ENCODE assay signal across 33 cellular contexts in genomic region chr11:131512228-131512627, GRCh38.
"Had no signal": no experiment of that assay in that cellular context is flagged by ENCODE, and none has a peak within 500 bp of the region (broad histone marks: within the 10 kb centered on the region; RNA-seq: fewer than 3 reads in every experiment).

No MANE protein-coding gene starts in this region.

- H3K36me3 ChIP-seq: ascending aorta, cardiac muscle cell had no signal

- DNase-seq: activated CD4-positive, alpha-beta memory T cell treated with anti-CD3 and anti-CD28 coated beads for 36 hours; activated CD4-positive, alpha-beta T cell treated with anti-CD3 and anti-CD28 coated beads for 1 hour; activated CD4-positive, alpha-beta T cell treated with anti-CD3 and anti-CD28 coated beads, Interleukin-2, amount 10 ng/mL, durations not matched to agents 7 days and 5 days; activated CD4-positive, alpha-beta T cell treated with anti-CD3 and anti-CD28 coated beads, Interleukin-2, amount 50 U/mL, for 4 hours; activated CD4-positive, CD25-positive, alpha-beta regulatory T cell; activated CD8-positive, alpha-beta memory T cell treated with anti-CD3 and anti-CD28 coated beads, Interleukin-2, amount 50 U/mL, for 4 hours; activated effector memory CD4-positive, alpha-beta T cell treated with anti-CD3 and anti-CD28 coated beads, Interleukin-2, amount 50 U/mL, for 16 hours; activated gamma-delta T cell treated with Interleukin-2 at 50 U/mL for 16 hours; activated naive CD4-positive, alpha-beta T cell; activated naive CD8-positive, alpha-beta T cell treated with anti-CD3 and anti-CD28 coated beads, Interleukin-2, amount 10 ng/mL, durations not matched to agents 7 days and 5 days; activated T-cell treated with anti-CD3 and anti-CD28 coated beads for 4 hours; activated T-cell treated with anti-CD3 and anti-CD28 coated beads, Interleukin-2, amount 50 U/mL, for 1 hour; activated T-cell treated with anti-CD3 and anti-CD28 coated beads, Interleukin-2, amount 50 U/mL, for 4 hours; cerebellar nuclear complex; SW 1271; T-helper 1 cell; T-helper 2 cell; T-helper 9 cell had no signal

- H3K9me3 Mint-ChIP-seq: activated CD4-positive, alpha-beta memory T cell treated with anti-CD3 and anti-CD28 coated beads for 36 hours; activated CD8-positive, alpha-beta T cell treated with anti-CD3 and anti-CD28 coated beads for 36 hours; activated naive CD4-positive, alpha-beta T cell treated with anti-CD3 and anti-CD28 coated beads for 36 hours; activated naive CD8-positive, alpha-beta T cell treated with anti-CD3 and anti-CD28 coated beads, Interleukin-2, amount 10 ng/mL, durations not matched to agents 7 days and 5 days; activated naive CD8-positive, alpha-beta T cell treated with anti-CD3 and anti-CD28 coated beads, Interleukin-2, amount 50 U/mL, for 24 hours; activated T-cell treated with anti-CD3 and anti-CD28 coated beads, Interleukin-2, amount 50 U/mL, for 4 hours; activated T-helper 1 cell treated with anti-CD3 and anti-CD28 coated beads, Interleukin-12 subunit alpha, Interleukin-12 subunit beta, Interleukin-2, Interleukin-4 antibody, amounts not matched to agents 30 ng/mL and 10 ng/mL and 1 ng/mL, durations not matched to agents 14 hours and 24 hours and 36 hours; activated T-helper 17 cell treated with anti-CD3 and anti-CD28 coated beads, Interleukin-2, amount 50 U/mL, for 72 hours; T-helper 1 cell treated with Interleukin-12 subunit alpha and Interleukin-12 subunit beta and Interleukin-4 antibody, amounts not matched to agents 30 μg/mL and 1 μg/mL, for 36 hours; T-helper 2 cell treated with Interferon-gamma antibody and Interleukin-4, amounts not matched to agents 5 μg/mL and 100 μg/mL, for 36 hours had no signal

- H3K9me3 ChIP-seq: ascending aorta had no signal

- H3K4me1 Mint-ChIP-seq: activated CD4-positive, alpha-beta T cell treated with anti-CD3 and anti-CD28 coated beads for 36 hours; activated CD4-positive, alpha-beta T cell treated with anti-CD3 and anti-CD28 coated beads, Interleukin-2, amount 10 ng/mL, durations not matched to agents 7 days and 5 days; activated naive CD4-positive, alpha-beta T cell treated with anti-CD3 and anti-CD28 coated beads, Interleukin-2, amount 50 U/mL, for 24 hours; activated naive CD8-positive, alpha-beta T cell treated with anti-CD3 and anti-CD28 coated beads, Interleukin-2, amount 10 ng/mL, durations not matched to agents 7 days and 5 days; activated naive CD8-positive, alpha-beta T cell treated with anti-CD3 and anti-CD28 coated beads, Interleukin-2, amount 50 U/mL, for 24 hours; activated T-helper 17 cell treated with anti-CD3 and anti-CD28 coated beads, Interleukin-2, amount 50 U/mL, for 72 hours; central memory CD8-positive, alpha-beta T cell had no signal

- H3K27ac ChIP-seq: ascending aorta, cardiac muscle cell had no signal

- H3K4me3 Mint-ChIP-seq: activated CD4-positive, alpha-beta memory T cell treated with anti-CD3 and anti-CD28 coated beads for 36 hours; activated CD4-positive, alpha-beta T cell treated with anti-CD3 and anti-CD28 coated beads for 36 hours; activated CD4-positive, alpha-beta T cell treated with anti-CD3 and anti-CD28 coated beads, Interleukin-2, amount 10 ng/mL, durations not matched to agents 7 days and 5 days; activated CD8-positive, alpha-beta T cell treated with anti-CD3 and anti-CD28 coated beads for 36 hours; activated naive CD4-positive, alpha-beta T cell treated with anti-CD3 and anti-CD28 coated beads for 36 hours; activated naive CD4-positive, alpha-beta T cell treated with anti-CD3 and anti-CD28 coated beads, Interleukin-2, amount 50 U/mL, for 24 hours; activated naive CD8-positive, alpha-beta T cell; activated naive CD8-positive, alpha-beta T cell treated with anti-CD3 and anti-CD28 coated beads, Interleukin-2, amount 10 ng/mL, durations not matched to agents 7 days and 5 days; activated naive CD8-positive, alpha-beta T cell treated with anti-CD3 and anti-CD28 coated beads, Interleukin-2, amount 50 U/mL, for 24 hours; activated T-cell treated with anti-CD3 and anti-CD28 coated beads, Interleukin-2, amount 50 U/mL, for 4 hours; activated T-cell treated with anti-CD3 and anti-CD28 coated beads, Interleukin-2, amount 50 U/mL, for 72 hours; activated T-helper 1 cell treated with anti-CD3 and anti-CD28 coated beads, Interleukin-12 subunit alpha, Interleukin-12 subunit beta, Interleukin-2, Interleukin-4 antibody, amounts not matched to agents 30 ng/mL and 10 ng/mL and 1 ng/mL, durations not matched to agents 14 hours and 24 hours and 36 hours; activated T-helper 17 cell treated with anti-CD3 and anti-CD28 coated beads, Interleukin-2, amount 50 U/mL, for 72 hours; brain; central memory CD8-positive, alpha-beta T cell; T-helper 1 cell treated with Interleukin-12 subunit alpha and Interleukin-12 subunit beta and Interleukin-4 antibody, amounts not matched to agents 30 μg/mL and 1 μg/mL, for 36 hours; T-helper 2 cell treated with Interferon-gamma antibody and Interleukin-4, amounts not matched to agents 5 μg/mL and 100 μg/mL, for 36 hours had no signal

- H3K27me3 ChIP-seq: ascending aorta, cardiac muscle cell had no signal

- H3K4me3 ChIP-seq: ascending aorta, cardiac muscle cell had no signal

- H3K36me3 Mint-ChIP-seq: activated CD4-positive, alpha-beta memory T cell treated with anti-CD3 and anti-CD28 coated beads for 36 hours; activated naive CD4-positive, alpha-beta T cell treated with anti-CD3 and anti-CD28 coated beads, Interleukin-2, amount 50 U/mL, for 24 hours; activated naive CD8-positive, alpha-beta T cell; activated naive CD8-positive, alpha-beta T cell treated with anti-CD3 and anti-CD28 coated beads, Interleukin-2, amount 10 ng/mL, durations not matched to agents 7 days and 5 days had no signal

- H3K27ac Mint-ChIP-seq: activated CD4-positive, alpha-beta memory T cell treated with anti-CD3 and anti-CD28 coated beads for 36 hours; activated CD4-positive, alpha-beta T cell treated with anti-CD3 and anti-CD28 coated beads for 36 hours; activated CD4-positive, alpha-beta T cell treated with anti-CD3 and anti-CD28 coated beads, Interleukin-2, amount 10 ng/mL, durations not matched to agents 7 days and 5 days; activated CD8-positive, alpha-beta T cell treated with anti-CD3 and anti-CD28 coated beads for 36 hours; activated naive CD4-positive, alpha-beta T cell treated with anti-CD3 and anti-CD28 coated beads for 36 hours; activated naive CD4-positive, alpha-beta T cell treated with anti-CD3 and anti-CD28 coated beads, Interleukin-2, amount 50 U/mL, for 24 hours; activated naive CD8-positive, alpha-beta T cell; activated naive CD8-positive, alpha-beta T cell treated with anti-CD3 and anti-CD28 coated beads, Interleukin-2, amount 10 ng/mL, durations not matched to agents 7 days and 5 days; activated naive CD8-positive, alpha-beta T cell treated with anti-CD3 and anti-CD28 coated beads, Interleukin-2, amount 50 U/mL, for 24 hours; activated T-cell treated with anti-CD3 and anti-CD28 coated beads, Interleukin-2, amount 50 U/mL, for 72 hours; activated T-helper 1 cell treated with anti-CD3 and anti-CD28 coated beads, Interleukin-12 subunit alpha, Interleukin-12 subunit beta, Interleukin-2, Interleukin-4 antibody, amounts not matched to agents 30 ng/mL and 10 ng/mL and 1 ng/mL, durations not matched to agents 14 hours and 24 hours and 36 hours; activated T-helper 17 cell treated with anti-CD3 and anti-CD28 coated beads, Interleukin-2, amount 50 U/mL, for 72 hours; T-helper 2 cell treated with Interferon-gamma antibody and Interleukin-4, amounts not matched to agents 5 μg/mL and 100 μg/mL, for 36 hours had no signal

- H3K27me3 Mint-ChIP-seq: activated CD4-positive, alpha-beta memory T cell treated with anti-CD3 and anti-CD28 coated beads for 36 hours; activated CD4-positive, alpha-beta T cell treated with anti-CD3 and anti-CD28 coated beads for 36 hours; activated CD4-positive, alpha-beta T cell treated with anti-CD3 and anti-CD28 coated beads, Interleukin-2, amount 10 ng/mL, durations not matched to agents 7 days and 5 days; activated CD8-positive, alpha-beta T cell treated with anti-CD3 and anti-CD28 coated beads for 36 hours; activated naive CD8-positive, alpha-beta T cell treated with anti-CD3 and anti-CD28 coated beads, Interleukin-2, amount 10 ng/mL, durations not matched to agents 7 days and 5 days; activated naive CD8-positive, alpha-beta T cell treated with anti-CD3 and anti-CD28 coated beads, Interleukin-2, amount 50 U/mL, for 24 hours; activated T-helper 17 cell treated with anti-CD3 and anti-CD28 coated beads, Interleukin-2, amount 50 U/mL, for 72 hours; brain; central memory CD8-positive, alpha-beta T cell had no signal

- H3K4me1 ChIP-seq: ascending aorta had no signal
